ENCODE assay signal across 18 cellular contexts in genomic region chr7:112347088-112347487, GRCh38.
DNase-seq lines count a peak whose midpoint lies in the region; ATAC-seq and TF ChIP-seq lines count a peak whose summit lies in the region.
"Had no signal": no experiment of that assay in that cellular context is flagged by ENCODE, and none has a peak within 500 bp of the region (broad histone marks: within the 10 kb centered on the region; RNA-seq: fewer than 3 reads in every experiment).

No MANE protein-coding gene starts in this region.

- no peaks in the 10 kb centered on the region for H3K79me1 ChIP-seq in H9 (ENCODE audit: insufficient read depth, low read depth, low read length, poor library complexity, severe bottlenecking)

- no peak overlapping the region for H2AFZ ChIP-seq in H9 (ENCODE audit: low read length)

- peak overlapping the region; percentile 73 for H2BK12ac ChIP-seq in H9 (ENCODE audit: insufficient read length, low read depth, low read length)

- no peak for DNase-seq in Right ventricle myocardium inferior (ENCODE audit: missing footprints)
- no peak for DNase-seq in right atrium auricular region (ENCODE audit: low spot score)
- DNase-seq in H9: no peak
- no peak for DNase-seq in left ventricle myocardium superior
- DNase-seq in stimulated activated effector memory CD8-positive, alpha-beta T cell treated with anti-CD3 and anti-CD28 coated beads, Interleukin-12 subunit alpha, Interleukin-12 subunit beta, amount 100 ng/mL, for 72 hours (ENCODE audit: low spot score in 2 of 2): no peak
- DNase-seq in SIG-M5 treated with dmso at 0.1 percent for 504 hours (lab: John Stamatoyannopoulos, UW; ENCODE audit: unreplicated experiment): no peak
- no peak for DNase-seq in KG1 (lab: John Stamatoyannopoulos, UW)
- no peak for DNase-seq in upper lobe of right lung
- DNase-seq: 8988T; CD4-positive, alpha-beta memory T cell; DMS153; DMS79; GF-D8; IMR-90 had no signal

- no peak overlapping the region for H3K23ac ChIP-seq in H9 (ENCODE audit: insufficient read length, low read depth, low read length)

- no peaks in the 10 kb centered on the region for H3K27me3 Mint-ChIP-seq in H9 (ENCODE audit: low read depth)
- H3K27me3 Mint-ChIP-seq: CD4-positive, alpha-beta memory T cell had no signal

- no peak overlapping the region for H3K27ac ChIP-seq in right atrium auricular region
- H3K27ac ChIP-seq in H9 (ENCODE audit: insufficient read length, low read depth, low read length): no peak overlapping the region
- H3K27ac ChIP-seq in upper lobe of right lung: no peak overlapping the region
- H3K27ac ChIP-seq: BLaER1, HL-60 had no signal

- no peak overlapping the region for H2BK20ac ChIP-seq in H9 (ENCODE audit: low read depth, low read length, poor library complexity, severe bottlenecking)

- H3K4me1 ChIP-seq in right atrium auricular region (peaks cover 0 to 5% of the 10 kb centered on the region in 2 donors), H9 (ENCODE audit: insufficient read depth, low read length) (peaks cover 3% of the 10 kb centered on the region; the same call in 1 of the 2 replicates), upper lobe of right lung (no peaks in the 10 kb centered on the region)
- H3K4me1 ChIP-seq: BLaER1 had no signal

- peaks cover 26 to 53% (median 27%) of the 10 kb centered on the region in 3 experiments for H3K36me3 Mint-ChIP-seq in H9 (ENCODE audit: insufficient read depth in 1 of 3, low read depth in 3 of 3)
- H3K36me3 Mint-ChIP-seq in stimulated activated effector memory CD8-positive, alpha-beta T cell treated with anti-CD3 and anti-CD28 coated beads, Interleukin-12 subunit alpha, Interleukin-12 subunit beta, amount 100 ng/mL, for 72 hours: peaks cover 31% of the 10 kb centered on the region

- H4K5ac ChIP-seq in H9 (ENCODE audit: insufficient read length, low read depth, low read length): no peak overlapping the region

- no peaks in the 10 kb centered on the region for H3K27me3 ChIP-seq in right atrium auricular region
- no peaks in the 10 kb centered on the region for H3K27me3 ChIP-seq in H9 (ENCODE audit: insufficient read depth, low read length)
- no peaks in the 10 kb centered on the region for H3K27me3 ChIP-seq in upper lobe of right lung
- H3K27me3 ChIP-seq: BLaER1 had no signal

- no peaks in the 10 kb centered on the region for H3K79me2 ChIP-seq in H9 (ENCODE audit: insufficient read depth, low read length)

- no peak overlapping the region for H3K27ac Mint-ChIP-seq in H9
- peak overlapping the region; percentile 1 for H3K27ac Mint-ChIP-seq in stimulated activated effector memory CD8-positive, alpha-beta T cell treated with anti-CD3 and anti-CD28 coated beads, Interleukin-12 subunit alpha, Interleukin-12 subunit beta, amount 100 ng/mL, for 72 hours
- H3K27ac Mint-ChIP-seq: CD4-positive, alpha-beta memory T cell had no signal

- intact Hi-C loops in Right ventricle myocardium inferior (cut with DNase I): no loop called here
- intact Hi-C loops in left ventricle myocardium superior (cut with micrococcal nuclease): no loop called here
- intact Hi-C loops in upper lobe of right lung (cut with DNase I): no loop called here

- H3K4me2 ChIP-seq in H9 (ENCODE audit: insufficient read depth, insufficient read length, low read length): no peak overlapping the region
- H3K4me2 ChIP-seq: BLaER1 had no signal

- H3K9ac ChIP-seq in H9 (ENCODE audit: extremely low read depth, insufficient read length, low read length): no peak overlapping the region
- H3K9ac ChIP-seq: BLaER1 had no signal

- H3K23me2 ChIP-seq in H9 (ENCODE audit: insufficient read length, low read depth, low read length, poor library complexity, severe bottlenecking): no peaks in the 10 kb centered on the region

- TF ChIP-seq CTCF in right atrium auricular region (IDR thresholded peaks at IDR 0.05) (no peak), H9 (conservative IDR thresholded peaks at IDR 0.05) (no peak), upper lobe of right lung (IDR thresholded peaks at IDR 0.05) (no peak)

- H2BK5ac ChIP-seq in H9 (ENCODE audit: insufficient read length, low read length): no peak overlapping the region

- H3K56ac ChIP-seq in H9 (ENCODE audit: insufficient read length, low read depth, low read length): no peak overlapping the region

- peak overlapping the region; percentile 55 for H4K8ac ChIP-seq in H9 (replicated peaks; ENCODE audit: insufficient read length, low read depth, low read length)

- no peak overlapping the region for H2BK120ac ChIP-seq in H9 (ENCODE audit: low read depth, low read length, poor library complexity, severe bottlenecking)

- no peaks in the 10 kb centered on the region for H4K20me1 ChIP-seq in H9 (ENCODE audit: control insufficient read depth, insufficient read depth, insufficient read length)
- H4K20me1 ChIP-seq: BLaER1 had no signal

- H3K9me3 Mint-ChIP-seq in H9: peaks cover 0 to 7% of the 10 kb centered on the region in 2 experiments; a peak in 2 of 5 replicates
- H3K9me3 Mint-ChIP-seq in stimulated activated effector memory CD8-positive, alpha-beta T cell treated with anti-CD3 and anti-CD28 coated beads, Interleukin-12 subunit alpha, Interleukin-12 subunit beta, amount 100 ng/mL, for 72 hours: peaks cover 7% of the 10 kb centered on the region

- no peak overlapping the region for H3K14ac ChIP-seq in H9 (ENCODE audit: insufficient read depth, low read length)

- H2AK5ac ChIP-seq in H9 (ENCODE audit: insufficient read length, low read length): no peak overlapping the region

- H3K18ac ChIP-seq in H9 (ENCODE audit: insufficient read length, low read depth, low read length): no peak overlapping the region

- H3K9me3 ChIP-seq in right atrium auricular region (no peaks in the 10 kb centered on the region), H9 (ENCODE audit: control insufficient read depth, low read depth, low read length) (no peaks in the 10 kb centered on the region), upper lobe of right lung (no peaks in the 10 kb centered on the region)
- H3K9me3 ChIP-seq: BLaER1, HAP-1 had no signal

- H3K4ac ChIP-seq in H9 (ENCODE audit: low read depth, low read length): no peak overlapping the region

- ATAC-seq in Right ventricle myocardium inferior (peak; percentile 57), left ventricle myocardium superior (peak; percentile 54), upper lobe of right lung (no peak)
- no peak for ATAC-seq in stimulated activated effector memory CD8-positive, alpha-beta T cell treated with anti-CD3 and anti-CD28 coated beads, Interleukin-12 subunit alpha, Interleukin-12 subunit beta, amount 100 ng/mL, for 72 hours

- no peaks in the 10 kb centered on the region for H3K4me1 Mint-ChIP-seq in H9
- no peaks in the 10 kb centered on the region for H3K4me1 Mint-ChIP-seq in stimulated activated effector memory CD8-positive, alpha-beta T cell treated with anti-CD3 and anti-CD28 coated beads, Interleukin-12 subunit alpha, Interleukin-12 subunit beta, amount 100 ng/mL, for 72 hours

- H3K36me3 ChIP-seq in right atrium auricular region: peaks cover 15% of the 10 kb centered on the region
- peaks cover 18% of the 10 kb centered on the region for H3K36me3 ChIP-seq in upper lobe of right lung
- H3K36me3 ChIP-seq: HAP-1 had no signal

- no peak overlapping the region for H4K91ac ChIP-seq in H9 (ENCODE audit: insufficient read length, low read depth, low read length)

- H3K4me3 Mint-ChIP-seq in H9: no peak overlapping the region
- no peak overlapping the region for H3K4me3 Mint-ChIP-seq in stimulated activated effector memory CD8-positive, alpha-beta T cell treated with anti-CD3 and anti-CD28 coated beads, Interleukin-12 subunit alpha, Interleukin-12 subunit beta, amount 100 ng/mL, for 72 hours
- H3K4me3 Mint-ChIP-seq: CD14-positive monocyte; CD4-positive, alpha-beta memory T cell had no signal

- H3K4me3 ChIP-seq in right atrium auricular region (no peak overlapping the region), upper lobe of right lung (no peak overlapping the region)
- H3K4me3 ChIP-seq: BLaER1, HAP-1 had no signal

- H2BK15ac ChIP-seq in H9 (ENCODE audit: low read depth, low read length): no peak overlapping the region

- H3T11ph ChIP-seq in H9 (ENCODE audit: low read length): no peak overlapping the region

Comparison
In these comparisons a context has a peak if more than half of its experiments do, and no peak if none do; other contexts are left out.
1. ATAC-seq: peak in Right ventricle myocardium inferior (single experiment) and left ventricle myocardium superior (single experiment); none in stimulated activated effector memory CD8-positive, alpha-beta T cell treated with anti-CD3 and anti-CD28 coated beads, Interleukin-12 subunit alpha, Interleukin-12 subunit beta, amount 100 ng/mL, for 72 hours (single experiment) and upper lobe of right lung (single experiment).